In the genomic region with DNA sequence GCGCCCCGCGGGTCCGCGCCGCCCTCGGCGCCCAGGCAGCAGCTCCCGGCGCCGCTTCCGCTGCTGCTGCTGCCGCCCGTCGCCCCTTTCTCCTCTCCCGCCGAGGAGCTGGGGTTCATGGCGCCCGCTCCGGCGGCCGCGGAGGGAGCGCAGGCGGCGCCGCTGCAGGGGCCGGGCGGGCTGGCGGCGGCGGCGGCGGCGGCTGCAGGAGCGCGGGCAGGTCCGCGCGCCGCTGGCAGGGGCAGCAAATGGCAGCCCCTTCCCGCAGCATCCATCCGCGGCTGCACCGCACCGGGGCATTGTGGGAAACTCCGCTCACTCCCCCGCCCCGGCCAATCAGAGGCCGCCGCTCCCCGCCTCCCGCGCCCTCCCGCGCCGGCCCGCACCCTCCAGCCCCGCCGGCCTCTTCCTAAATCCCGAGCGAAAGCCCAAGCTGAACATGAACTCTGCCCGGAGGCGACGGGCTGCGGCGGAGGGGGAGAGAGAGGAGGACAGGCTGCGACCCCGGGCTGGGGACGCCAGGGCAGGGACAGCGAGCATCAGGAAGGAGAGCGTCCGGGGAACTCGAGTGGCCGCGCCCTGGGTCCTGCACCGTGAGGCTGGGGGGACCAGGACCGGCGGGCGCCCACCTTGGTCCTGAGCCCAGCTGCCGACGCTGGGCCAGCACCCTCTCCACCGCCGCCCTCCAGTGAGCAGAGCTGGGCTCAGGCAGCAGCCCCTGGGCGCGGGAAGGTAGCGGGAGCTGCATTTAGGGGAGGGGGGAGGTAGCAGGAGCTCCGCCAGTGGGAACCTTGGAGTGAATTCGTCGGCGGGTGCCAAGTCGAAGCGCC, we compare ENCODE assay signal across 8 cellular contexts. TPM values are rescaled to one million over a fixed set of nuclear protein-coding genes. Genes with fewer than 3 reads are reported as not detected.
DNase-seq lines count a peak whose midpoint lies in the region; ATAC-seq, FAIRE-seq and TF ChIP-seq lines count a peak whose summit lies in the region.

A gene (minus strand): TSS at position 387 of the 830 bp plus-strand sequence.

- H3K4me3 ChIP-seq in GM12878 (peak within 1 kb of the TSS; percentile 17; the same call in 1 of the 2 replicates), iPS-18c (ENCODE audit: insufficient read depth, low read depth, low read length) (peak within 1 kb of the TSS; percentile 60), skeletal muscle tissue (ENCODE audit: low read length in 3 of 3) (peak within 1 kb of the TSS; percentile 18 to 40 (median 35))

- H3K4me1 ChIP-seq in GM12878 (ENCODE audit: control insufficient read depth, insufficient read depth, low read length) (no peaks in the 10 kb centered on the region), skeletal muscle tissue (ENCODE audit: control insufficient read depth in 3 of 3, insufficient read depth in 3 of 3, low read length in 3 of 3) (peaks cover 11 to 13% (median 12%) of the 10 kb centered on the region in 3 donors)

- no peak for TF ChIP-seq RAD21 in GM12878 (IDR thresholded peaks at IDR 0.05; ENCODE audit: insufficient read depth, low read depth, low read length)

- RAD21 ChIA-PET in GM12878 (lab: Charles Lee; ENCODE audit: unreplicated experiment): interaction anchor here (0.7 to 1.3 kb wide), 5 partner anchors 26 to 92 kb away, joined by 3 to 5 read pairs (median 4); no protein-coding TSS in a partner anchor

- intact Hi-C loops in GM12878 (cut with micrococcal nuclease; ENCODE audit: unreplicated experiment): loop anchor here (1.0 to 2.0 kb wide), 2 partner anchors 48 kb away; no protein-coding TSS in a partner anchor

- DNase-seq in ACHN: peak; percentile 14
- peak; percentile 7 for DNase-seq in M059J (ENCODE audit: low read depth)
- DNase-seq in GM12878 (ENCODE audit: low read depth, low spot score): no peak
- no peak for DNase-seq in NCI-H2196 treated with DMSO at 0.1 percent for 48 hours (lab: John Stamatoyannopoulos, UW; ENCODE audit: unreplicated experiment)

- no peak within 1 kb of the TSS; the same call in 1 of the 2 replicates for H2AFZ ChIP-seq in GM12878 (ENCODE audit: control insufficient read depth, low read depth, low read length)

- H3K36me3 ChIP-seq in GM12878 (ENCODE audit: control insufficient read depth in 2 of 2, insufficient read depth in 2 of 2, low read length in 1 of 2): no peaks in the 10 kb centered on the region
- H3K36me3 ChIP-seq in skeletal muscle tissue (ENCODE audit: control insufficient read depth in 3 of 3, insufficient read depth in 3 of 3, low read length in 3 of 3): no peaks in the 10 kb centered on the region

- no peaks in the 10 kb centered on the region for H4K20me1 ChIP-seq in GM12878 (ENCODE audit: control insufficient read depth, insufficient read depth)

- H3K27me3 ChIP-seq in GM12878 (replicated peaks in 1 of 2; ENCODE audit: control insufficient read depth in 2 of 2, insufficient read depth in 2 of 2, low read length in 1 of 2) (peaks cover 1 to 14% of the 10 kb centered on the region in 2 experiments; a peak in 2 of 4 replicates), skeletal muscle tissue (ENCODE audit: control insufficient read depth in 3 of 3, insufficient read depth in 3 of 3, low read length in 3 of 3) (peaks cover 20 to 46% (median 42%) of the 10 kb centered on the region in 3 donors)

- in situ Hi-C loops in ACHN (cut with HindIII; ENCODE audit: low pct_ligation_motif_present, low pct_unique_long_range_greater_than_20kb, low sequenced_read_pairs): no loop called here
- in situ Hi-C loops in GM12878 (cut with MboI): no loop called here

- TF ChIP-seq EP300 in GM12878 (IDR thresholded peaks at IDR 0.05; ENCODE audit: borderline replicate concordance in 1 of 2, control insufficient read depth in 1 of 2, low read depth in 2 of 2, low read length in 2 of 2): no peak

- POLR2A ChIA-PET in GM12878 (lab: Charles Lee): interaction anchor here (0.6 to 1.5 kb wide), 4 partner anchors 10 to 191 kb away, joined by 3 to 5 read pairs (median 4); no protein-coding TSS in a partner anchor

- H3K27ac ChIP-seq in GM12878 (ENCODE audit: control insufficient read depth, insufficient read depth) (no peak within 1 kb of the TSS), skeletal muscle tissue (ENCODE audit: low read depth, low read length) (no peak within 1 kb of the TSS)

- H3K79me2 ChIP-seq in GM12878 (ENCODE audit: control insufficient read depth, insufficient read depth, low read length): no peaks in the 10 kb centered on the region

- H3K9me3 ChIP-seq in GM12878 (replicated peaks; ENCODE audit: control insufficient read depth, insufficient read depth, low read length) (no peaks in the 10 kb centered on the region; the same call in 2 of the 3 replicates), iPS-18c (ENCODE audit: control insufficient read depth, insufficient read depth, low read length) (peaks cover 2% of the 10 kb centered on the region), skeletal muscle tissue (ENCODE audit: control insufficient read depth in 3 of 3, low read length in 3 of 3) (no peaks in the 10 kb centered on the region)

- peak; percentile 56 for ATAC-seq in GM18511 (IDR thresholded peaks at IDR 0.05; ENCODE audit: unreplicated experiment)
- ATAC-seq in GM12878: peak; percentile 67
- ATAC-seq in GM18873 (IDR thresholded peaks at IDR 0.05; ENCODE audit: low FRiP score, unreplicated experiment): no peak

- H3K9ac ChIP-seq in GM12878 (ENCODE audit: control insufficient read depth, insufficient read depth, low read length): no peak within 1 kb of the TSS
- no peak within 1 kb of the TSS for H3K9ac ChIP-seq in skeletal muscle tissue (ENCODE audit: low read depth in 1 of 3, low read length in 3 of 3)

- SMC1A ChIA-PET in GM12878 (lab: Charles Lee; ENCODE audit: uncharacterized antibody, unreplicated experiment): interaction anchor here (0.6 to 1.3 kb wide), 4 partner anchors 36 to 179 kb away, joined by 3 to 4 read pairs (median 3); no protein-coding TSS in a partner anchor

- CTCF ChIA-PET in GM12878 (lab: Yijun Ruan, JAX): interaction anchor here (0.9 to 2.2 kb wide), 4 partner anchors 10 to 190 kb away, joined by 3 to 6 read pairs (median 4); no protein-coding TSS in a partner anchor

- 42% methylated on average over 67 of the region's 93 CpGs for WGBS in GM12878 (ENCODE audit: insufficient coverage, insufficient replicate concordance, low lambda C conversion rate, missing lambda C conversion rate)

- no TSS peak for BruUV-seq in GM12878 (replicated peaks; lab: Mats Ljungman, UMichigan)

- peak; percentile 51 for TF ChIP-seq POLR2A in GM12878 (IDR thresholded peaks at IDR 0.05; ENCODE audit: low read depth, low read length)

- no peak for FAIRE-seq in GM12878 (lab: Jason Lieb, UNC)

- no peak for TF ChIP-seq CTCF in GM12878 (IDR thresholded peaks at IDR 0.05 in 2 of 3, conservative IDR thresholded peaks at IDR 0.05 in 1 of 3; ENCODE audit: control insufficient read depth in 2 of 3, extremely low read depth in 1 of 3, insufficient read depth in 1 of 3, low read depth in 3 of 3, low read length in 3 of 3)

- peak within 1 kb of the TSS; percentile 66 for H3K4me2 ChIP-seq in GM12878 (ENCODE audit: control insufficient read depth, insufficient read depth)

TF ChIP-seq in GM12878, 131 proteins besides CTCF, POLR2A, EP300 and RAD21 (continues in another document):
- TF ChIP-seq ETV6 (conservative IDR thresholded peaks at IDR 0.05 in 1 of 2, IDR thresholded peaks at IDR 0.05 in 1 of 2; ENCODE audit: borderline replicate concordance in 1 of 2, low read depth in 1 of 2): no peak
- TF ChIP-seq SUZ12 (IDR thresholded peaks at IDR 0.05; ENCODE audit: unreplicated experiment): peak; percentile 79
- 0 out of 2 replicates have a peak, but pooled peaks have one; percentile 25 for TF ChIP-seq ZSCAN29 (IDR thresholded peaks at IDR 0.05)

RNA-seq across cellular contexts. Expression of the gene that starts here (rescaled TPM):
- total RNA-seq in M059J (2014; rRNA removed; shearing (Covaris generic)): 0.12 and 1.1 TPM in 2 replicates
- total RNA-seq in GM12878 (2013; cell fraction: nucleolus; rRNA removed): 101 and 104 TPM in 2 replicates
- total RNA-seq in GM12878 (2014; rRNA removed): 23.3 and 29.9 TPM in 2 replicates
- total RNA-seq in GM12878 (2014; rRNA removed; fragmentation: Illumina TruSeq; extraction: Trizol): 26.8 and 29.9 TPM in 2 replicates
- total RNA-seq in GM12878 (2021): 15.9 and 17.7 TPM in 2 replicates
- 0.38 TPM for polyA plus RNA-seq in GM12878 (2011; ENCODE audit: low read depth)
- 33.0 and 39.3 TPM in 2 replicates for polyA plus RNA-seq in GM12878 (2011; rRNA removed)
- 10.4 and 13.1 TPM in 2 replicates for polyA plus RNA-seq in GM12878 (2011; cell fraction: cytosol; rRNA removed)
- 30.1 and 37.0 TPM in 2 replicates for polyA plus RNA-seq in GM12878 (2011; cell fraction: nucleus; rRNA removed)
- polyA plus RNA-seq in GM12878 (2012): 1.1 and 2.5 TPM in 2 replicates
- polyA plus RNA-seq in GM12878 (2014; fragmentation: Illumina TruSeq; extraction: Trizol): 20.9 and 25.8 TPM in 2 replicates
- polyA plus RNA-seq in GM12878 (2014; fragmentation: Nextera tagmentation; extraction: Ambion mirVana): 10 to 100 TPM; 28.3 to 37.1 TPM
- 19.8 and 20.4 TPM in 2 replicates for polyA plus RNA-seq in GM12878 (2014; rRNA removed)
- 10 to 100 TPM; 10.4 TPM for polyA plus RNA-seq in GM12878 (2016; fragmentation: Nextera tagmentation; extraction: Ambion mirVana)
- 50.7 and 57.1 TPM in 2 replicates for polyA minus RNA-seq in GM12878 (2011; rRNA and poly(A)+ RNA removed)
- 9.2 and 11.4 TPM in 2 replicates for polyA minus RNA-seq in GM12878 (2011; cell fraction: cytosol; rRNA and poly(A)+ RNA removed)
- polyA minus RNA-seq in GM12878 (2011; cell fraction: nucleus; rRNA and poly(A)+ RNA removed): 76.5 and 96.6 TPM in 2 replicates
- total RNA-seq in skeletal muscle tissue: 1.0 TPM

Comparison
In these comparisons a context has a peak if more than half of its experiments do, and no peak if none do; other contexts are left out.
1. DNase-seq: peak in ACHN (single experiment) and M059J (single experiment); none in GM12878 (single experiment) and NCI-H2196 treated with DMSO at 0.1 percent for 48 hours (single experiment).
2. Peak in every context shown above with its lines, with median percentiles within 50 percentile points of each other: H3K4me3 ChIP-seq.